Comparison of ENCODE assay signal across 16 cellular contexts in genomic region chr14:32134448-32135070, GRCh38. TPM values are rescaled to one million over a fixed set of nuclear protein-coding genes. Genes with fewer than 3 reads are reported as not detected.
DNase-seq lines count a peak whose midpoint lies in the region; ATAC-seq and TF ChIP-seq lines count a peak whose summit lies in the region.
"Had no signal": no experiment of that assay in that cellular context is flagged by ENCODE, and none has a peak within 500 bp of the region (broad histone marks: within the 10 kb centered on the region; RNA-seq: fewer than 3 reads in every experiment).

No MANE protein-coding gene starts in this region.

- no peak for ATAC-seq in Right ventricle myocardium superior (ENCODE audit: poor library complexity)
- no peak for ATAC-seq in HG02981 (IDR thresholded peaks at IDR 0.05; ENCODE audit: unreplicated experiment)
- ATAC-seq: naive thymus-derived CD8-positive, alpha-beta T cell; T-cell had no signal

- intact Hi-C loops in Right ventricle myocardium superior (cut with DNase I) = no loop called here

- H3K27ac ChIP-seq in caudate nucleus (ENCODE audit: low read depth, low read length) = no peak overlapping the region
- H3K27ac ChIP-seq: skin epidermis had no signal

- DNase-seq in DMS79 (lab: John Stamatoyannopoulos, UW) (peak; percentile 98), T1000 (lab: John Stamatoyannopoulos, UW) (peak; percentile 5), left kidney (ENCODE audit: low read depth, low spot score) (peak; percentile 84), Right ventricle myocardium superior (no peak), caudate nucleus (lab: John Stamatoyannopoulos, UW) (no peak), putamen (ENCODE audit: low spot score) (no peak)
- DNase-seq: activated CD4-positive, alpha-beta T cell treated with anti-CD3 and anti-CD28 coated beads for 4 hours; activated effector memory CD4-positive, alpha-beta T cell treated with Interleukin-2 at 50 U/mL for 16 hours; CD4-positive, alpha-beta memory T cell; immature natural killer cell; MV-4-11; naive thymus-derived CD8-positive, alpha-beta T cell; T-cell had no signal

- no peak for TF ChIP-seq RAD21 in Ishikawa (IDR thresholded peaks at IDR 0.05; ENCODE audit: low read depth)

- peak; percentile 42; the same call in 1 of the 2 replicates for TF ChIP-seq EP300 in Ishikawa (IDR thresholded peaks at IDR 0.05; ENCODE audit: borderline replicate concordance)

TF ChIP-seq in Ishikawa, 13 proteins besides CTCF, POLR2A, EP300 and RAD21:
- TF ChIP-seq CEBPB (IDR thresholded peaks at IDR 0.05) (no peak), TEAD4 (IDR thresholded peaks at IDR 0.05) (peak; percentile 68), MAX (IDR thresholded peaks at IDR 0.05) (no peak), ZBTB7A (IDR thresholded peaks at IDR 0.05; ENCODE audit: low read depth) (no peak), YY1 (IDR thresholded peaks at IDR 0.05; ENCODE audit: low read depth) (no peak), FOXM1 (IDR thresholded peaks at IDR 0.05; ENCODE audit: borderline replicate concordance, low read depth) (no peak), TAF1 (IDR thresholded peaks at IDR 0.05; ENCODE audit: low read depth) (no peak), REST (IDR thresholded peaks at IDR 0.05; ENCODE audit: low read depth) (no peak), CREB1 (IDR thresholded peaks at IDR 0.05; ENCODE audit: low read depth) (no peak), NFIC (IDR thresholded peaks at IDR 0.05) (peak; percentile 66), USF1 (IDR thresholded peaks at IDR 0.05) (no peak), EGR1 (IDR thresholded peaks at IDR 0.05) (no peak), TCF12 (IDR thresholded peaks at IDR 0.05; ENCODE audit: low read depth) (peak; percentile 23; the same call in 1 of the 2 replicates)

RNA-seq across cellular contexts. Expression of gene ARHGAP5, which starts 57.5 kb away (rescaled TPM):
- total RNA-seq in Right ventricle myocardium superior = 192 TPM

Comparison
In these comparisons a context has a peak if more than half of its experiments do, and no peak if none do; other contexts are left out.
1. DNase-seq: peak in DMS79 (single experiment), T1000 (single experiment) and left kidney (single experiment); none in Right ventricle myocardium superior (single experiment), caudate nucleus (0 of 61) and putamen (single experiment).